20 cellular contexts compared by ENCODE assay signal in the genomic region with DNA sequence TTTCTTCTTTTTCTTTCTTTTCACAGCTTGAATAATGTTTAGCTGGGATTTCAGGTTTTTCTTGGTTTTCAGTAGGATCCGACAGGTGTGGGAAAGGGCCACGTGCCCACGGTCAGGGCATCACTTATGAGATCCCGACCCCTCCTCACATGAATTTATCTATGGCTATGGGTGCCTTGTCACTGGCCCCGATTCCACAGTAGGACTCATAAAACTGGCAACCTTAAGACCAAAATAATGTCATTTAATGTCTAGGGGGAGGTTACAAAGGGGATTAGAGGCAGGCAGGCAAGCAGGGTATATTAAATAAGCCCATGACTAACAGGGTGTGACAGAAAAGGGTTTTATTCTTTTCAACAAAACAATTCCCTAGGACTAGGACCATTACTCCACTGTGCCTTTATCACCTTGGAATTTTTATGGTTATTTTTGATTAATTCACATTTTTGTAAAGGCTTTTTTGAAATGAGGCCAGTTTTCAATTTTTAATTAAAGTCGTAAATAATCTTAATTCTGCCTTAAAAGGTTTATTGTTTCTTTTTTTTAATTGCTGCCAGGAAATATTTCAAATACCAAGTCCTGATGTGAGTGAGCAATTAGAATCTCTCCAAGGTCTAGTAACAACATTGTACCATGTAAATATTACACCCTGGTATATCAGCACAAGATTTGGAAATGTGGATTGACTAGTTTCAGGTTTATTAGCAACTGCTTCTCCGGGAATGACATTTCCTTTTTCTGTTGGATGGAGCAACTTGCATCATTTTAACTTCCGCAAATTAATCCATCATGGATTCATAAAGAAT.
DNase-seq lines count a peak whose midpoint lies in the region; ATAC-seq, FAIRE-seq and TF ChIP-seq lines count a peak whose summit lies in the region.
"Had no signal": no experiment of that assay in that cellular context is flagged by ENCODE, and none has a peak within 500 bp of the region (broad histone marks: within the 10 kb centered on the region; RNA-seq: fewer than 3 reads in every experiment).

No MANE protein-coding gene starts in this region.

- DNase-seq in Caki2 (ENCODE audit: low read depth), result peak; percentile 7
- DNase-seq in NCI-H1048 (lab: John Stamatoyannopoulos, UW), result peak; percentile 79
- DNase-seq in progenitor cell of endocrine pancreas (ENCODE audit: low spot score, unreplicated experiment), result no peak
- no peak for DNase-seq in aorta
- DNase-seq in uterus, result no peak
- DNase-seq in middle frontal gyrus (ENCODE audit: extremely low spot score, low spot score), result no peak
- DNase-seq: ACHN; CD4-positive, CD25-positive, alpha-beta regulatory T cell; DND-41; HFFc6; KBM-7; NCI-H1436; NCI-H2029 treated with DMSO at 0.1 percent for 48 hours; NCI-H510A had no signal

- H3K36me3 Mint-ChIP-seq in progenitor cell of endocrine pancreas (ENCODE audit: insufficient read depth), result peaks cover 22% of the 10 kb centered on the region
- H3K36me3 Mint-ChIP-seq: CD4-positive, CD25-positive, alpha-beta regulatory T cell had no signal

- H3K27ac ChIP-seq in aorta (ENCODE audit: low read depth in 1 of 2, low read length in 2 of 2) (no peak overlapping the region), uterus (no peak overlapping the region)
- H3K27ac ChIP-seq: SK-N-MC had no signal

- WGBS in aorta, 2 donors, result 70 to 77% methylated on average over 8 of the region's 8 CpGs

- no peak for TF ChIP-seq CTCF in progenitor cell of endocrine pancreas (IDR thresholded peaks at IDR 0.05; ENCODE audit: unreplicated experiment)
- TF ChIP-seq CTCF in uterus (IDR thresholded peaks at IDR 0.05), result no peak

- H3K27me3 ChIP-seq in aorta (ENCODE audit: control insufficient read depth in 1 of 2, insufficient read depth in 2 of 2, low read length in 1 of 2), result no peaks in the 10 kb centered on the region
- H3K27me3 ChIP-seq in uterus, result no peaks in the 10 kb centered on the region

- intact Hi-C loops in aorta (cut with DNase I) (no loop called here), uterus (cut with DNase I; ENCODE audit: low total_unique reads) (no loop called here)

- H3K4me1 ChIP-seq in aorta (ENCODE audit: control insufficient read depth in 1 of 2, insufficient read depth in 2 of 2, low read length in 2 of 2) (no peaks in the 10 kb centered on the region), uterus (no peaks in the 10 kb centered on the region)

- TF ChIP-seq POLR2A in uterus (IDR thresholded peaks at IDR 0.05), result no peak

- peaks cover 20% of the 10 kb centered on the region for H3K4me1 Mint-ChIP-seq in progenitor cell of endocrine pancreas (ENCODE audit: low read depth)
- H3K4me1 Mint-ChIP-seq: B cell; CD4-positive, CD25-positive, alpha-beta regulatory T cell had no signal

- H3K9me3 ChIP-seq in aorta (ENCODE audit: control insufficient read depth, low read length) (no peaks in the 10 kb centered on the region), uterus (no peaks in the 10 kb centered on the region)

- ATAC-seq in aorta (ENCODE audit: low FRiP score) (no peak), GM21528 (IDR thresholded peaks at IDR 0.05; ENCODE audit: low FRiP score, unreplicated experiment) (no peak)

- peak; percentile 5 for FAIRE-seq in islet of Langerhans (lab: Jason Lieb, UNC)
- FAIRE-seq: D721Med, GM12892 had no signal

- H3K9me3 Mint-ChIP-seq in progenitor cell of endocrine pancreas (ENCODE audit: low read depth), result no peaks in the 10 kb centered on the region
- H3K9me3 Mint-ChIP-seq: HFFc6 had no signal

- no peak overlapping the region for H3K4me3 Mint-ChIP-seq in progenitor cell of endocrine pancreas (ENCODE audit: low read depth)
- H3K4me3 Mint-ChIP-seq: B cell; CD4-positive, CD25-positive, alpha-beta regulatory T cell; HFFc6 had no signal

- H3K36me3 ChIP-seq in aorta (ENCODE audit: control insufficient read depth in 1 of 2, insufficient read depth in 2 of 2, low read length in 1 of 2), result no peaks in the 10 kb centered on the region
- no peaks in the 10 kb centered on the region for H3K36me3 ChIP-seq in uterus

- no peaks in the 10 kb centered on the region for H3K27me3 Mint-ChIP-seq in progenitor cell of endocrine pancreas

- in situ Hi-C loops in Caki2 (cut with HindIII; ENCODE audit: low pct_unique_long_range_greater_than_20kb, low sequenced_read_pairs), result no loop called here

- peak overlapping the region; percentile 74 for H3K27ac Mint-ChIP-seq in progenitor cell of endocrine pancreas
- H3K27ac Mint-ChIP-seq: B cell; CD4-positive, CD25-positive, alpha-beta regulatory T cell; HFFc6 had no signal

- no peak overlapping the region for H3K4me3 ChIP-seq in aorta (ENCODE audit: low read length in 2 of 2)
- no peak overlapping the region for H3K4me3 ChIP-seq in uterus
- H3K4me3 ChIP-seq: SK-N-MC had no signal

Comparison
In these comparisons a context has a peak if more than half of its experiments do, and no peak if none do; other contexts are left out.
1. DNase-seq: peak in Caki2 (single experiment) and NCI-H1048 (single experiment); none in progenitor cell of endocrine pancreas (single experiment), aorta (0 of 2), uterus (0 of 2) and middle frontal gyrus (single experiment).